ENCODE assay signal across 1 cellular context in the genomic region with DNA sequence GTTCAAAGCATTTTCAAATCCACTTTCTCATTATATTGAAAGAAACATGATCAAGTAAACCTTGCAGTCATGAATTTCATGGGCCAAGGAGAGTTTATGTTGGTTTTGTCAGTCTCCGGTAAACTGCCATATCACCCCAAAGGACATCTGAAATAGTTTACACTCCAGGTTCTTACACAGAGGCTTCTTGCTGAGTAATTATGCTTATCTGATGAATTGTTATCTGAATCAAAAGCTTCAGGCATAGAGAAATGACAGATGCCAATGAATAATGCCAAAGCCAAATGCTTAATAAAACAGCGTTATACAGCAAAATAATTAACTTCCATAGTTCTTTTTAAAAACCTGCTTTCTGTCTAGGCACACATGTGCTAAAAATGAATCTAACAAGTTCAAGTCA.
TF ChIP-seq lines count a peak whose summit lies in the region.

No MANE protein-coding gene starts in this region.

TF ChIP-seq in K562, 482 proteins besides CTCF, POLR2A, EP300 and RAD21 (continued from another document and continues in another):
- no peak for TF ChIP-seq ZNF609 (CRISPR knock-in tag; IDR thresholded peaks at IDR 0.05; ENCODE audit: borderline replicate concordance)
- TF ChIP-seq ZNF175 (CRISPR knock-in tag; IDR thresholded peaks at IDR 0.05; ENCODE audit: low read depth) = no peak
- TF ChIP-seq ZNF707 (CRISPR knock-in tag; conservative IDR thresholded peaks at IDR 0.05) = no peak
- no peak for TF ChIP-seq MED1 (CRISPR knock-in tag; IDR thresholded peaks at IDR 0.05; ENCODE audit: borderline replicate concordance)
- peak; percentile 65; the same call in 1 of the 2 replicates for TF ChIP-seq DPF2 (IDR thresholded peaks at IDR 0.05)
- TF ChIP-seq ZNF778 (CRISPR knock-in tag; IDR thresholded peaks at IDR 0.05) = no peak
- TF ChIP-seq FOXK1 (CRISPR knock-in tag; IDR thresholded peaks at IDR 0.05; ENCODE audit: borderline replicate concordance) = no peak
- TF ChIP-seq RBM25 (IDR thresholded peaks at IDR 0.05; ENCODE audit: low read depth, low read length, severe bottlenecking) = no peak
- TF ChIP-seq ASH1L (IDR thresholded peaks at IDR 0.05; ENCODE audit: borderline replicate concordance, low read depth, partially characterized antibody) = no peak
- TF ChIP-seq RBFOX2 (IDR thresholded peaks at IDR 0.05; ENCODE audit: low read depth, low read length) = no peak
- TF ChIP-seq MEIS2 (IDR thresholded peaks at IDR 0.05; ENCODE audit: partially characterized antibody) = peak; percentile 43
- TF ChIP-seq DACH1 (IDR thresholded peaks at IDR 0.05; ENCODE audit: partially characterized antibody) = peak; percentile 11
- 0 out of 2 replicates have a peak, but pooled peaks have one; percentile 47 for TF ChIP-seq ARID1B (IDR thresholded peaks at IDR 0.05)
- TF ChIP-seq, protein P1, sequence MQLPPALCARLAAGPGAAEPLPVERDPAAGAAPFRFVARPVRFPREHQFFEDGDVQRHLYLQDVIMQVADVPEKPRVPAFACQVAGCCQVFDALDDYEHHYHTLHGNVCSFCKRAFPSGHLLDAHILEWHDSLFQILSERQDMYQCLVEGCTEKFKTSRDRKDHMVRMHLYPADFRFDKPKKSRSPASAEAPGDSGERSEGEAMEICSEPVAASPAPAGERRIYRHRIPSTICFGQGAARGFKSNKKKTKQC (CRISPR knock-in tag; IDR thresholded peaks at IDR 0.05) = no peak
- peak; percentile 39; the same call in 1 of the 2 replicates for TF ChIP-seq MAFF (IDR thresholded peaks at IDR 0.05; ENCODE audit: low read length)
- TF ChIP-seq POLR2AphosphoS5 (IDR thresholded peaks at IDR 0.05; ENCODE audit: control insufficient read depth, insufficient read depth, low read depth, low read length) = no peak
- peak; percentile 72 for TF ChIP-seq NFE2 (IDR thresholded peaks at IDR 0.05; ENCODE audit: low read depth)
- peak; percentile 50; the same call in 1 of the 2 replicates for TF ChIP-seq C11orf30 (IDR thresholded peaks at IDR 0.05; ENCODE audit: low read depth)
- no peak for TF ChIP-seq HINFP (tag; conservative IDR thresholded peaks at IDR 0.05; ENCODE audit: low read depth)
- no peak for TF ChIP-seq ZNF398 (CRISPR knock-in tag; IDR thresholded peaks at IDR 0.05)
- TF ChIP-seq CTCFL (IDR thresholded peaks at IDR 0.05; ENCODE audit: borderline replicate concordance, insufficient read depth, low read depth, low read length, poor library complexity, severe bottlenecking) = no peak
- TF ChIP-seq SMAD2 (IDR thresholded peaks at IDR 0.05; ENCODE audit: low read depth, low read length) = no peak
- TF ChIP-seq FOSL1 (tag; conservative IDR thresholded peaks at IDR 0.05) = peak; percentile 43
- TF ChIP-seq PPARD (CRISPR knock-in tag; IDR thresholded peaks at IDR 0.05) = no peak
- no peak for TF ChIP-seq POLR2AphosphoS2 (IDR thresholded peaks at IDR 0.05; ENCODE audit: low read length)
- TF ChIP-seq SMARCA4 (IDR thresholded peaks at IDR 0.05) = peak; percentile 51; the same call in 1 of the 2 replicates
- TF ChIP-seq, protein P2, sequence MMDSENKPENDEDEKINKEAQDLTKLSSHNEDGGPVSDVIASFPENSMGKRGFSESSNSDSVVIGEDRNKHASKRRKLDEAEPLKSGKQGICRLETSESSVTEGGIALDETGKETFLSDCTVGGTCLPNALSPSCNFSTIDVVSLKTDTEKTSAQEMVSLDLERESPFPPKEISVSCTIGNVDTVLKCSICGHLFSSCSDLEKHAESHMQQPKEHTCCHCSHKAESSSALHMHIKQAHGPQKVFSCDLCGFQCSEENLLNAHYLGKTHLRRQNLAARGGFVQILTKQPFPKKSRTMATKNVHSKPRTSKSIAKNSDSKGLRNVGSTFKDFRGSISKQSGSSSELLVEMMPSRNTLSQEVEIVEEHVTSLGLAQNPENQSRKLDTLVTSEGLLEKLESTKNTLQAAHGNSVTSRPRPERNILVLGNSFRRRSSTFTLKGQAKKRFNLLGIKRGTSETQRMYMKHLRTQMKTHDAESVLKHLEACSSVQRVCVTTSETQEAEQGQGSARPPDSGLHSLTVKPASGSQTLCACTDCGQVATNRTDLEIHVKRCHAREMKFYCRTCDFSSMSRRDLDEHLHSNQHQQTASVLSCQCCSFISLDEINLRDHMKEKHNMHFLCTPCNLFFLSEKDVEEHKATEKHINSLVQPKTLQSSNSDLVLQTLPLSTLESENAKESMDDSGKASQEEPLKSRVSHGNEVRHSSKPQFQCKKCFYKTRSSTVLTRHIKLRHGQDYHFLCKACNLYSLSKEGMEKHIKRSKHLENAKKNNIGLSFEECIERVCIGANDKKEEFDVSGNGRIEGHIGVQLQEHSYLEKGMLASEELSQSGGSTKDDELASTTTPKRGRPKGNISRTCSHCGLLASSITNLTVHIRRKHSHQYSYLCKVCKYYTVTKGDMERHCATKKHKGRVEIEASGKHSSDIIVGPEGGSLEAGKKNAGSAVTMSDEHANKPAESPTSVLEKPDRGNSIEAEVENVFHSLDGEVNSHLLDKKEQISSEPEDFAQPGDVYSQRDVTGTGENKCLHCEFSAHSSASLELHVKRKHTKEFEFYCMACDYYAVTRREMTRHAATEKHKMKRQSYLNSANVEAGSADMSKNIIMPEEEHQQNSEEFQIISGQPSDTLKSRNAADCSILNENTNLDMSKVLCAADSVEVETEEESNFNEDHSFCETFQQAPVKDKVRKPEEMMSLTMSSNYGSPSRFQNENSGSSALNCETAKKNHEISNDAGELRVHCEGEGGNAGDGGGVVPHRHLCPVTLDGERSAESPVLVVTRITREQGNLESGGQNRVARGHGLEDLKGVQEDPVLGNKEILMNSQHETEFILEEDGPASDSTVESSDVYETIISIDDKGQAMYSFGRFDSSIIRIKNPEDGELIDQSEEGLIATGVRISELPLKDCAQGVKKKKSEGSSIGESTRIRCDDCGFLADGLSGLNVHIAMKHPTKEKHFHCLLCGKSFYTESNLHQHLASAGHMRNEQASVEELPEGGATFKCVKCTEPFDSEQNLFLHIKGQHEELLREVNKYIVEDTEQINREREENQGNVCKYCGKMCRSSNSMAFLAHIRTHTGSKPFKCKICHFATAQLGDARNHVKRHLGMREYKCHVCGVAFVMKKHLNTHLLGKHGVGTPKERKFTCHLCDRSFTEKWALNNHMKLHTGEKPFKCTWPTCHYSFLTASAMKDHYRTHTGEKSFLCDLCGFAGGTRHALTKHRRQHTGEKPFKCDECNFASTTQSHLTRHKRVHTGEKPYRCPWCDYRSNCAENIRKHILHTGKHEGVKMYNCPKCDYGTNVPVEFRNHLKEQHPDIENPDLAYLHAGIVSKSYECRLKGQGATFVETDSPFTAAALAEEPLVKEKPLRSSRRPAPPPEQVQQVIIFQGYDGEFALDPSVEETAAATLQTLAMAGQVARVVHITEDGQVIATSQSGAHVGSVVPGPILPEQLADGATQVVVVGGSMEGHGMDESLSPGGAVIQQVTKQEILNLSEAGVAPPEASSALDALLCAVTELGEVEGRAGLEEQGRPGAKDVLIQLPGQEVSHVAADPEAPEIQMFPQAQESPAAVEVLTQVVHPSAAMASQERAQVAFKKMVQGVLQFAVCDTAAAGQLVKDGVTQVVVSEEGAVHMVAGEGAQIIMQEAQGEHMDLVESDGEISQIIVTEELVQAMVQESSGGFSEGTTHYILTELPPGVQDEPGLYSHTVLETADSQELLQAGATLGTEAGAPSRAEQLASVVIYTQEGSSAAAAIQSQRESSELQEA (IDR thresholded peaks at IDR 0.05; ENCODE audit: low read depth) = no peak
- TF ChIP-seq XRCC5 (IDR thresholded peaks at IDR 0.05; ENCODE audit: low read depth, low read length) = no peak
- TF ChIP-seq ATF1 (CRISPR knock-in tag; IDR thresholded peaks at IDR 0.05) = no peak
- no peak for TF ChIP-seq ATF1 (tag; IDR thresholded peaks at IDR 0.05)
- TF ChIP-seq BRF1 (IDR thresholded peaks at IDR 0.05; ENCODE audit: borderline replicate concordance, extremely low read depth, insufficient read length) = no peak
- no peak for TF ChIP-seq ZNF224 (CRISPR knock-in tag; IDR thresholded peaks at IDR 0.05)
- TF ChIP-seq ZNF764 (CRISPR knock-in tag; IDR thresholded peaks at IDR 0.05; ENCODE audit: low read depth) = no peak
- no peak for TF ChIP-seq BHLHE40 (IDR thresholded peaks at IDR 0.05; ENCODE audit: low read length)
- TF ChIP-seq HMGN3 (IDR thresholded peaks at IDR 0.05; ENCODE audit: borderline replicate concordance, extremely low read depth, insufficient read length, low read depth, low read length) = no peak
- TF ChIP-seq FOXP1 (CRISPR knock-in tag; IDR thresholded peaks at IDR 0.05) = no peak
- 0 out of 4 replicates have a peak, but pooled peaks of 1 of the 2 experiments have one; percentile 5 for TF ChIP-seq RCOR1 (IDR thresholded peaks at IDR 0.05; ENCODE audit: borderline replicate concordance in 1 of 2, low read depth in 2 of 2, low read length in 2 of 2)
- no peak for TF ChIP-seq NFXL1 (CRISPR knock-in tag; IDR thresholded peaks at IDR 0.05)
- TF ChIP-seq MAFG (tag; conservative IDR thresholded peaks at IDR 0.05) = peak; percentile 62
- TF ChIP-seq NR4A1 (CRISPR knock-in tag; IDR thresholded peaks at IDR 0.05) = no peak
- no peak for TF ChIP-seq NR4A1 (tag; IDR thresholded peaks at IDR 0.05)
- TF ChIP-seq ZKSCAN1 (IDR thresholded peaks at IDR 0.05; ENCODE audit: low read depth, low read length) = no peak
- TF ChIP-seq LCOR (CRISPR knock-in tag; IDR thresholded peaks at IDR 0.05) = no peak
- no peak for TF ChIP-seq ZNF12 (CRISPR knock-in tag; IDR thresholded peaks at IDR 0.05)
- TF ChIP-seq ZNF121 (CRISPR knock-in tag; conservative IDR thresholded peaks at IDR 0.05) = no peak
